Comparison of ENCODE assay signal across 1 cellular context in the genomic region with DNA sequence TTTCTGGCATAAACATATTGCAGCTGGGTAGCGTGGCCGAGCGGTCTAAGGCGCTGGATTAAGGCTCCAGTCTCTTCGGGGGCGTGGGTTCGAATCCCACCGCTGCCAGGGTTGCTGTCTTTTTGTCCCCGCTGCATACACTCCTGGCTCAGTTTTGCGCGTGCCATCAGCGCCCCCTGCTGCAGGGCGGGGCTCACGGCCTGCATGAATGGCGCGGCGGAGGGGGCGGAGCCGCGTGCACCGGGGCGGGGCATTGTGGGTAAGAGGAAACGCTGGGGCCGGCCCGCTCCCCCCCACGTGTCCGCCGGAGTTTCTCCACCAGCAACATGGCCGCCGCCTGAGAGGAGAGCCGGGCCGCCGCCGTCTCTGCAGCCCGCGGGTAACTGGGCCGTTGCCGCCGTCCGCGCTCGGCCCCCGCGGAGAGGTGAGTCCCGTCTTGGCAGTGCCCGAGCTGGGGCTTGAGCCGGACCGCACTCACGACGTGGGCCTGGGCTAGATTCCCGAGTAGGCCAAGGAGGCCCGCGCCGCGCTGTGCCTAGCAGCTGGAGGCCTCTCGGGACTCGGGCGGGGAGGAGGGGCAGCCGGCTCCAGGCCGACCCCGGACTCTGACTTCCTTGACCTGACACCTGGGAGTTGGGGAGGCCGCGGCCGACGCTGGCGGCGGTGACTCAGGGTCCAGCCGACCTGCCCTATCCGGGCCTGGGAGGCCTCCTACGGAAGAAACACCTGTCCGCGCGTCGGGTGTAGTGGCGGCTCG.
TF ChIP-seq lines count a peak whose summit lies in the region.

A gene with protein sequence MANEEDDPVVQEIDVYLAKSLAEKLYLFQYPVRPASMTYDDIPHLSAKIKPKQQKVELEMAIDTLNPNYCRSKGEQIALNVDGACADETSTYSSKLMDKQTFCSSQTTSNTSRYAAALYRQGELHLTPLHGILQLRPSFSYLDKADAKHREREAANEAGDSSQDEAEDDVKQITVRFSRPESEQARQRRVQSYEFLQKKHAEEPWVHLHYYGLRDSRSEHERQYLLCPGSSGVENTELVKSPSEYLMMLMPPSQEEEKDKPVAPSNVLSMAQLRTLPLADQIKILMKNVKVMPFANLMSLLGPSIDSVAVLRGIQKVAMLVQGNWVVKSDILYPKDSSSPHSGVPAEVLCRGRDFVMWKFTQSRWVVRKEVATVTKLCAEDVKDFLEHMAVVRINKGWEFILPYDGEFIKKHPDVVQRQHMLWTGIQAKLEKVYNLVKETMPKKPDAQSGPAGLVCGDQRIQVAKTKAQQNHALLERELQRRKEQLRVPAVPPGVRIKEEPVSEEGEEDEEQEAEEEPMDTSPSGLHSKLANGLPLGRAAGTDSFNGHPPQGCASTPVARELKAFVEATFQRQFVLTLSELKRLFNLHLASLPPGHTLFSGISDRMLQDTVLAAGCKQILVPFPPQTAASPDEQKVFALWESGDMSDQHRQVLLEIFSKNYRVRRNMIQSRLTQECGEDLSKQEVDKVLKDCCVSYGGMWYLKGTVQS (plus strand): TSS at position 296 of the 757 bp plus-strand sequence. CDS start 5,560 bp downstream, outside the sequence.

TF ChIP-seq in WTC11, 78 proteins besides CTCF, POLR2A, EP300 and RAD21 (continued from another document and continues in another):
- TF ChIP-seq, protein P1, sequence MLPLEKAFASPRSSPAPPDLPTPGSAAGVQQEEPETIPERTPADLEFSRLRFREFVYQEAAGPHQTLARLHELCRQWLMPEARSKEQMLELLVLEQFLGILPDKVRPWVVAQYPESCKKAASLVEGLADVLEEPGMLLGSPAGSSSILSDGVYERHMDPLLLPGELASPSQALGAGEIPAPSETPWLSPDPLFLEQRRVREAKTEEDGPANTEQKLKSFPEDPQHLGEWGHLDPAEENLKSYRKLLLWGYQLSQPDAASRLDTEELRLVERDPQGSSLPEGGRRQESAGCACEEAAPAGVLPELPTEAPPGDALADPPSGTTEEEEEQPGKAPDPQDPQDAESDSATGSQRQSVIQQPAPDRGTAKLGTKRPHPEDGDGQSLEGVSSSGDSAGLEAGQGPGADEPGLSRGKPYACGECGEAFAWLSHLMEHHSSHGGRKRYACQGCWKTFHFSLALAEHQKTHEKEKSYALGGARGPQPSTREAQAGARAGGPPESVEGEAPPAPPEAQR (CRISPR knock-in tag; IDR thresholded peaks at IDR 0.05) = no peak
- TF ChIP-seq MYBL2 (CRISPR knock-in tag; IDR thresholded peaks at IDR 0.05) (peak; percentile 89; the same call in 1 of the 2 replicates), ZNF232 (CRISPR knock-in tag; IDR thresholded peaks at IDR 0.05) (peak; percentile 82; the same call in 1 of the 2 replicates), SP1 (CRISPR knock-in tag; conservative IDR thresholded peaks at IDR 0.05) (peak; percentile 97), GTF2I (CRISPR knock-in tag; conservative IDR thresholded peaks at IDR 0.05) (no peak), KAT7 (CRISPR knock-in tag; IDR thresholded peaks at IDR 0.05; ENCODE audit: borderline replicate concordance) (0 out of 2 replicates have a peak, but pooled peaks have one; percentile 10), TEAD4 (CRISPR knock-in tag; IDR thresholded peaks at IDR 0.05) (peak; percentile 55; the same call in 1 of the 2 replicates), TP53 (CRISPR knock-in tag; IDR thresholded peaks at IDR 0.05) (peak; percentile 33; the same call in 1 of the 2 replicates), ZNF263 (CRISPR knock-in tag; IDR thresholded peaks at IDR 0.05; ENCODE audit: low read depth) (peak; percentile 32; the same call in 1 of the 2 replicates), PRRX2 (CRISPR knock-in tag; IDR thresholded peaks at IDR 0.05) (no peak), JUN (CRISPR knock-in tag; IDR thresholded peaks at IDR 0.05) (no peak; the same call in 1 of the 2 replicates), GRHL2 (CRISPR knock-in tag; IDR thresholded peaks at IDR 0.05; ENCODE audit: insufficient replicate concordance, severe bottlenecking) (no peak), EMX1 (CRISPR knock-in tag; IDR thresholded peaks at IDR 0.05) (0 out of 2 replicates have a peak, but pooled peaks have one; percentile 26), HMGA2 (CRISPR knock-in tag; IDR thresholded peaks at IDR 0.05) (no peak), RORB (CRISPR knock-in tag; IDR thresholded peaks at IDR 0.05) (no peak), IRF2 (CRISPR knock-in tag; IDR thresholded peaks at IDR 0.05; ENCODE audit: borderline replicate concordance, low read depth) (no peak), TCF7 (CRISPR knock-in tag; IDR thresholded peaks at IDR 0.05; ENCODE audit: low read depth) (peak; percentile 79; the same call in 1 of the 2 replicates), ESRRA (CRISPR knock-in tag; IDR thresholded peaks at IDR 0.05; ENCODE audit: borderline replicate concordance) (peak; percentile 18; the same call in 1 of the 2 replicates), ZNF219 (CRISPR knock-in tag; IDR thresholded peaks at IDR 0.05; ENCODE audit: borderline replicate concordance) (no peak), ZNF423 (CRISPR knock-in tag; IDR thresholded peaks at IDR 0.05) (no peak), JAZF1 (CRISPR knock-in tag; IDR thresholded peaks at IDR 0.05) (no peak), FOXK1 (CRISPR knock-in tag; IDR thresholded peaks at IDR 0.05) (peak; percentile 88), ZNF317 (CRISPR knock-in tag; IDR thresholded peaks at IDR 0.05; ENCODE audit: borderline replicate concordance, low read depth) (no peak), CBFB (CRISPR knock-in tag; IDR thresholded peaks at IDR 0.05; ENCODE audit: low read depth) (no peak), RELA (CRISPR knock-in tag; IDR thresholded peaks at IDR 0.05; ENCODE audit: borderline replicate concordance) (peak; percentile 68; the same call in 1 of the 2 replicates), ZNF121 (CRISPR knock-in tag; IDR thresholded peaks at IDR 0.05) (no peak)
- TF ChIP-seq, protein P2, sequence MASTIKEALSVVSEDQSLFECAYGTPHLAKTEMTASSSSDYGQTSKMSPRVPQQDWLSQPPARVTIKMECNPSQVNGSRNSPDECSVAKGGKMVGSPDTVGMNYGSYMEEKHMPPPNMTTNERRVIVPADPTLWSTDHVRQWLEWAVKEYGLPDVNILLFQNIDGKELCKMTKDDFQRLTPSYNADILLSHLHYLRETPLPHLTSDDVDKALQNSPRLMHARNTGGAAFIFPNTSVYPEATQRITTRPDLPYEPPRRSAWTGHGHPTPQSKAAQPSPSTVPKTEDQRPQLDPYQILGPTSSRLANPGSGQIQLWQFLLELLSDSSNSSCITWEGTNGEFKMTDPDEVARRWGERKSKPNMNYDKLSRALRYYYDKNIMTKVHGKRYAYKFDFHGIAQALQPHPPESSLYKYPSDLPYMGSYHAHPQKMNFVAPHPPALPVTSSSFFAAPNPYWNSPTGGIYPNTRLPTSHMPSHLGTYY (CRISPR knock-in tag; IDR thresholded peaks at IDR 0.05) = no peak
- TF ChIP-seq, protein P3, sequence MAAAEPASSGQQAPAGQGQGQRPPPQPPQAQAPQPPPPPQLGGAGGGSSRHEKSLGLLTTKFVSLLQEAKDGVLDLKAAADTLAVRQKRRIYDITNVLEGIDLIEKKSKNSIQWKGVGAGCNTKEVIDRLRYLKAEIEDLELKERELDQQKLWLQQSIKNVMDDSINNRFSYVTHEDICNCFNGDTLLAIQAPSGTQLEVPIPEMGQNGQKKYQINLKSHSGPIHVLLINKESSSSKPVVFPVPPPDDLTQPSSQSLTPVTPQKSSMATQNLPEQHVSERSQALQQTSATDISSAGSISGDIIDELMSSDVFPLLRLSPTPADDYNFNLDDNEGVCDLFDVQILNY (CRISPR knock-in tag; IDR thresholded peaks at IDR 0.05) = peak; percentile 58; the same call in 1 of the 2 replicates
- TF ChIP-seq, protein P4, sequence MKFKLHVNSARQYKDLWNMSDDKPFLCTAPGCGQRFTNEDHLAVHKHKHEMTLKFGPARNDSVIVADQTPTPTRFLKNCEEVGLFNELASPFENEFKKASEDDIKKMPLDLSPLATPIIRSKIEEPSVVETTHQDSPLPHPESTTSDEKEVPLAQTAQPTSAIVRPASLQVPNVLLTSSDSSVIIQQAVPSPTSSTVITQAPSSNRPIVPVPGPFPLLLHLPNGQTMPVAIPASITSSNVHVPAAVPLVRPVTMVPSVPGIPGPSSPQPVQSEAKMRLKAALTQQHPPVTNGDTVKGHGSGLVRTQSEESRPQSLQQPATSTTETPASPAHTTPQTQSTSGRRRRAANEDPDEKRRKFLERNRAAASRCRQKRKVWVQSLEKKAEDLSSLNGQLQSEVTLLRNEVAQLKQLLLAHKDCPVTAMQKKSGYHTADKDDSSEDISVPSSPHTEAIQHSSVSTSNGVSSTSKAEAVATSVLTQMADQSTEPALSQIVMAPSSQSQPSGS (CRISPR knock-in tag; IDR thresholded peaks at IDR 0.05; ENCODE audit: borderline replicate concordance, low read depth) = 0 out of 2 replicates have a peak, but pooled peaks have one; percentile 57
- TF ChIP-seq, protein P5, sequence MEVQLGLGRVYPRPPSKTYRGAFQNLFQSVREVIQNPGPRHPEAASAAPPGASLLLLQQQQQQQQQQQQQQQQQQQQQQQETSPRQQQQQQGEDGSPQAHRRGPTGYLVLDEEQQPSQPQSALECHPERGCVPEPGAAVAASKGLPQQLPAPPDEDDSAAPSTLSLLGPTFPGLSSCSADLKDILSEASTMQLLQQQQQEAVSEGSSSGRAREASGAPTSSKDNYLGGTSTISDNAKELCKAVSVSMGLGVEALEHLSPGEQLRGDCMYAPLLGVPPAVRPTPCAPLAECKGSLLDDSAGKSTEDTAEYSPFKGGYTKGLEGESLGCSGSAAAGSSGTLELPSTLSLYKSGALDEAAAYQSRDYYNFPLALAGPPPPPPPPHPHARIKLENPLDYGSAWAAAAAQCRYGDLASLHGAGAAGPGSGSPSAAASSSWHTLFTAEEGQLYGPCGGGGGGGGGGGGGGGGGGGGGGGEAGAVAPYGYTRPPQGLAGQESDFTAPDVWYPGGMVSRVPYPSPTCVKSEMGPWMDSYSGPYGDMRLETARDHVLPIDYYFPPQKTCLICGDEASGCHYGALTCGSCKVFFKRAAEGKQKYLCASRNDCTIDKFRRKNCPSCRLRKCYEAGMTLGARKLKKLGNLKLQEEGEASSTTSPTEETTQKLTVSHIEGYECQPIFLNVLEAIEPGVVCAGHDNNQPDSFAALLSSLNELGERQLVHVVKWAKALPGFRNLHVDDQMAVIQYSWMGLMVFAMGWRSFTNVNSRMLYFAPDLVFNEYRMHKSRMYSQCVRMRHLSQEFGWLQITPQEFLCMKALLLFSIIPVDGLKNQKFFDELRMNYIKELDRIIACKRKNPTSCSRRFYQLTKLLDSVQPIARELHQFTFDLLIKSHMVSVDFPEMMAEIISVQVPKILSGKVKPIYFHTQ (CRISPR knock-in tag; IDR thresholded peaks at IDR 0.05) = no peak
- TF ChIP-seq, protein P6, sequence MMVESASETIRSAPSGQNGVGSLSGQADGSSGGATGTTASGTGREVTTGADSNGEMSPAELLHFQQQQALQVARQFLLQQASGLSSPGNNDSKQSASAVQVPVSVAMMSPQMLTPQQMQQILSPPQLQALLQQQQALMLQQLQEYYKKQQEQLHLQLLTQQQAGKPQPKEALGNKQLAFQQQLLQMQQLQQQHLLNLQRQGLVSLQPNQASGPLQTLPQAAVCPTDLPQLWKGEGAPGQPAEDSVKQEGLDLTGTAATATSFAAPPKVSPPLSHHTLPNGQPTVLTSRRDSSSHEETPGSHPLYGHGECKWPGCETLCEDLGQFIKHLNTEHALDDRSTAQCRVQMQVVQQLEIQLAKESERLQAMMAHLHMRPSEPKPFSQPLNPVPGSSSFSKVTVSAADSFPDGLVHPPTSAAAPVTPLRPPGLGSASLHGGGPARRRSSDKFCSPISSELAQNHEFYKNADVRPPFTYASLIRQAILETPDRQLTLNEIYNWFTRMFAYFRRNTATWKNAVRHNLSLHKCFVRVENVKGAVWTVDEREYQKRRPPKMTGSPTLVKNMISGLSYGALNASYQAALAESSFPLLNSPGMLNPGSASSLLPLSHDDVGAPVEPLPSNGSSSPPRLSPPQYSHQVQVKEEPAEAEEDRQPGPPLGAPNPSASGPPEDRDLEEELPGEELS (CRISPR knock-in tag; IDR thresholded peaks at IDR 0.05) = no peak
- TF ChIP-seq, protein P7, sequence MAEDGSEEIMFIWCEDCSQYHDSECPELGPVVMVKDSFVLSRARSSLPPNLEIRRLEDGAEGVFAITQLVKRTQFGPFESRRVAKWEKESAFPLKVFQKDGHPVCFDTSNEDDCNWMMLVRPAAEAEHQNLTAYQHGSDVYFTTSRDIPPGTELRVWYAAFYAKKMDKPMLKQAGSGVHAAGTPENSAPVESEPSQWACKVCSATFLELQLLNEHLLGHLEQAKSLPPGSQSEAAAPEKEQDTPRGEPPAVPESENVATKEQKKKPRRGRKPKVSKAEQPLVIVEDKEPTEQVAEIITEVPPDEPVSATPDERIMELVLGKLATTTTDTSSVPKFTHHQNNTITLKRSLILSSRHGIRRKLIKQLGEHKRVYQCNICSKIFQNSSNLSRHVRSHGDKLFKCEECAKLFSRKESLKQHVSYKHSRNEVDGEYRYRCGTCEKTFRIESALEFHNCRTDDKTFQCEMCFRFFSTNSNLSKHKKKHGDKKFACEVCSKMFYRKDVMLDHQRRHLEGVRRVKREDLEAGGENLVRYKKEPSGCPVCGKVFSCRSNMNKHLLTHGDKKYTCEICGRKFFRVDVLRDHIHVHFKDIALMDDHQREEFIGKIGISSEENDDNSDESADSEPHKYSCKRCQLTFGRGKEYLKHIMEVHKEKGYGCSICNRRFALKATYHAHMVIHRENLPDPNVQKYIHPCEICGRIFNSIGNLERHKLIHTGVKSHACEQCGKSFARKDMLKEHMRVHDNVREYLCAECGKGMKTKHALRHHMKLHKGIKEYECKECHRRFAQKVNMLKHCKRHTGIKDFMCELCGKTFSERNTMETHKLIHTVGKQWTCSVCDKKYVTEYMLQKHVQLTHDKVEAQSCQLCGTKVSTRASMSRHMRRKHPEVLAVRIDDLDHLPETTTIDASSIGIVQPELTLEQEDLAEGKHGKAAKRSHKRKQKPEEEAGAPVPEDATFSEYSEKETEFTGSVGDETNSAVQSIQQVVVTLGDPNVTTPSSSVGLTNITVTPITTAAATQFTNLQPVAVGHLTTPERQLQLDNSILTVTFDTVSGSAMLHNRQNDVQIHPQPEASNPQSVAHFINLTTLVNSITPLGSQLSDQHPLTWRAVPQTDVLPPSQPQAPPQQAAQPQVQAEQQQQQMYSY (CRISPR knock-in tag; IDR thresholded peaks at IDR 0.05) = no peak; the same call in 1 of the 2 replicates
- TF ChIP-seq, protein P8, sequence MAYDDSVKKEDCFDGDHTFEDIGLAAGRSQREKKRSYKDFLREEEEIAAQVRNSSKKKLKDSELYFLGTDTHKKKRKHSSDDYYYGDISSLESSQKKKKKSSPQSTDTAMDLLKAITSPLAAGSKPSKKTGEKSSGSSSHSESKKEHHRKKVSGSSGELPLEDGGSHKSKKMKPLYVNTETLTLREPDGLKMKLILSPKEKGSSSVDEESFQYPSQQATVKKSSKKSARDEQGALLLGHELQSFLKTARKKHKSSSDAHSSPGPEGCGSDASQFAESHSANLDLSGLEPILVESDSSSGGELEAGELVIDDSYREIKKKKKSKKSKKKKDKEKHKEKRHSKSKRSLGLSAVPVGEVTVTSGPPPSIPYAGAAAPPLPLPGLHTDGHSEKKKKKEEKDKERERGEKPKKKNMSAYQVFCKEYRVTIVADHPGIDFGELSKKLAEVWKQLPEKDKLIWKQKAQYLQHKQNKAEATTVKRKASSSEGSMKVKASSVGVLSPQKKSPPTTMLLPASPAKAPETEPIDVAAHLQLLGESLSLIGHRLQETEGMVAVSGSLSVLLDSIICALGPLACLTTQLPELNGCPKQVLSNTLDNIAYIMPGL (CRISPR knock-in tag; IDR thresholded peaks at IDR 0.05) = peak; percentile 100
- TF ChIP-seq, protein P9, sequence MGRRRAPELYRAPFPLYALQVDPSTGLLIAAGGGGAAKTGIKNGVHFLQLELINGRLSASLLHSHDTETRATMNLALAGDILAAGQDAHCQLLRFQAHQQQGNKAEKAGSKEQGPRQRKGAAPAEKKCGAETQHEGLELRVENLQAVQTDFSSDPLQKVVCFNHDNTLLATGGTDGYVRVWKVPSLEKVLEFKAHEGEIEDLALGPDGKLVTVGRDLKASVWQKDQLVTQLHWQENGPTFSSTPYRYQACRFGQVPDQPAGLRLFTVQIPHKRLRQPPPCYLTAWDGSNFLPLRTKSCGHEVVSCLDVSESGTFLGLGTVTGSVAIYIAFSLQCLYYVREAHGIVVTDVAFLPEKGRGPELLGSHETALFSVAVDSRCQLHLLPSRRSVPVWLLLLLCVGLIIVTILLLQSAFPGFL (CRISPR knock-in tag; IDR thresholded peaks at IDR 0.05; ENCODE audit: borderline replicate concordance) = peak; percentile 78; the same call in 1 of the 2 replicates
